ENCODE assay signal across 16 cellular contexts in genomic region chr2:164722604-164723338, GRCh38.
DNase-seq lines count a peak whose midpoint lies in the region; FAIRE-seq and TF ChIP-seq lines count a peak whose summit lies in the region.
"Had no signal": no experiment of that assay in that cellular context is flagged by ENCODE, and none has a peak within 500 bp of the region (broad histone marks: within the 10 kb centered on the region; RNA-seq: fewer than 3 reads in every experiment).

No MANE protein-coding gene starts in this region.

- H3K4me1 Mint-ChIP-seq in neural crest cell (peaks cover 38% of the 10 kb centered on the region), type B pancreatic cell (ENCODE audit: unreplicated experiment) (peaks cover 34% of the 10 kb centered on the region)
- H3K4me1 Mint-ChIP-seq: central memory CD8-positive, alpha-beta T cell had no signal

- H3K4me3 Mint-ChIP-seq in neural crest cell (no peak overlapping the region), type B pancreatic cell (no peak overlapping the region)
- H3K4me3 Mint-ChIP-seq: central memory CD8-positive, alpha-beta T cell; natural killer cell treated with Interleukin-12 subunit alpha and Interleukin-12 subunit beta and Interleukin-15 and Interleukin-18, amount 100 ng/mL, for 72 hours had no signal

- H3K36me3 Mint-ChIP-seq in neural crest cell (ENCODE audit: low read depth) (no peaks in the 10 kb centered on the region), type B pancreatic cell (peaks cover 4% of the 10 kb centered on the region)
- H3K36me3 Mint-ChIP-seq: natural killer cell treated with Interleukin-12 subunit alpha and Interleukin-12 subunit beta and Interleukin-15 and Interleukin-18, amount 100 ng/mL, for 72 hours had no signal

- peak; percentile 21 for FAIRE-seq in D721Med (lab: Jason Lieb, UNC)

- TF ChIP-seq CTCF in D721Med (IDR thresholded peaks at IDR 0.05; ENCODE audit: insufficient read depth, missing control alignments) = no peak
- TF ChIP-seq CTCF in fibroblast of mammary gland (conservative IDR thresholded peaks at IDR 0.05; ENCODE audit: control insufficient read depth, insufficient read depth, low read depth, low read length) = no peak
- TF ChIP-seq CTCF in neural crest cell (conservative IDR thresholded peaks at IDR 0.05) = no peak
- TF ChIP-seq CTCF in type B pancreatic cell (conservative IDR thresholded peaks at IDR 0.05) = no peak

- DNase-seq in D721Med (ENCODE audit: insufficient read length, low spot score) (no peak), MV-4-11 (lab: John Stamatoyannopoulos, UW) (peak; percentile 73), fibroblast of mammary gland (ENCODE audit: low read depth) (peak; percentile 6), neural crest cell (ENCODE audit: low read depth, low spot score) (no peak), type B pancreatic cell (ENCODE audit: extremely low spot score, unreplicated experiment) (no peak), erythroblast (lab: John Stamatoyannopoulos, UW) (no peak)
- no peak for DNase-seq in activated naive CD4-positive, alpha-beta T cell treated with Interleukin-2 at 50 U/mL for 16 hours
- DNase-seq: activated CD8-positive, alpha-beta memory T cell treated with anti-CD3 and anti-CD28 coated beads for 24 hours; foreskin keratinocyte; NCI-H2081 treated with DMSO at 0.1 percent for 48 hours; NCI-H524; PC-3; substantia nigra; WERI-Rb-1 had no signal

- H3K27me3 Mint-ChIP-seq in neural crest cell (ENCODE audit: low read depth) (no peaks in the 10 kb centered on the region), type B pancreatic cell (no peaks in the 10 kb centered on the region)
- H3K27me3 Mint-ChIP-seq: central memory CD8-positive, alpha-beta T cell; natural killer cell treated with Interleukin-12 subunit alpha and Interleukin-12 subunit beta and Interleukin-15 and Interleukin-18, amount 100 ng/mL, for 72 hours had no signal

- TF ChIP-seq POLR2A in erythroblast (IDR thresholded peaks at IDR 0.05; ENCODE audit: low read length) = no peak

- peak overlapping the region; percentile 38 for H3K27ac Mint-ChIP-seq in neural crest cell (ENCODE audit: unreplicated experiment)
- H3K27ac Mint-ChIP-seq in type B pancreatic cell = no peak overlapping the region
- H3K27ac Mint-ChIP-seq: natural killer cell treated with Interleukin-12 subunit alpha and Interleukin-12 subunit beta and Interleukin-15 and Interleukin-18, amount 100 ng/mL, for 72 hours had no signal

- H3K9me3 Mint-ChIP-seq in neural crest cell = no peaks in the 10 kb centered on the region
- H3K9me3 Mint-ChIP-seq in type B pancreatic cell = no peaks in the 10 kb centered on the region
- H3K9me3 Mint-ChIP-seq: central memory CD8-positive, alpha-beta T cell; natural killer cell treated with Interleukin-12 subunit alpha and Interleukin-12 subunit beta and Interleukin-15 and Interleukin-18, amount 100 ng/mL, for 72 hours had no signal

- no peak overlapping the region for H3K4me3 ChIP-seq in fibroblast of mammary gland (ENCODE audit: control insufficient read depth, low read depth, low read length)

Comparison
In these comparisons a context has a peak if more than half of its experiments do, and no peak if none do; other contexts are left out.
1. DNase-seq: peak in MV-4-11 (single experiment) and fibroblast of mammary gland (single experiment); none in D721Med (single experiment), neural crest cell (single experiment), type B pancreatic cell (single experiment), erythroblast (0 of 2) and activated naive CD4-positive, alpha-beta T cell treated with Interleukin-2 at 50 U/mL for 16 hours (single experiment).